8 cellular contexts compared by ENCODE assay signal in genomic region chr5:759111-759741, GRCh38. TPM values are rescaled to one million over a fixed set of nuclear protein-coding genes. Genes with fewer than 3 reads are reported as not detected.
DNase-seq lines count a peak whose midpoint lies in the region; ATAC-seq and TF ChIP-seq lines count a peak whose summit lies in the region.

No MANE protein-coding gene starts in this region.

- 63% methylated on average over 31 of the region's 33 CpGs for WGBS in right lobe of liver (ENCODE audit: insufficient coverage, low coverage, low lambda C conversion rate, missing lambda C conversion rate)

- intact Hi-C loops in right lobe of liver (cut with DNase I) (loop anchor here in 1 of 2 donors (5.0 kb wide), 1 partner anchor 88 kb away; no protein-coding TSS in a partner anchor), upper lobe of right lung (cut with DNase I) (no loop called here)

- peak overlapping the region; percentile 40 for H3K4me3 Mint-ChIP-seq in activated naive CD8-positive, alpha-beta T cell

- H3K27ac ChIP-seq in right lobe of liver, result peak overlapping the region in 1 of 3 donors; percentile 80
- H3K27ac ChIP-seq in upper lobe of right lung, result peak overlapping the region; percentile 64

- no peaks in the 10 kb centered on the region for H3K36me3 Mint-ChIP-seq in activated naive CD8-positive, alpha-beta T cell

- H3K36me3 ChIP-seq in right lobe of liver (no peaks in the 10 kb centered on the region), upper lobe of right lung (no peaks in the 10 kb centered on the region)

- peaks cover 14% of the 10 kb centered on the region for H3K4me1 Mint-ChIP-seq in activated naive CD8-positive, alpha-beta T cell (ENCODE audit: low read depth)

- no peaks in the 10 kb centered on the region for H3K9me3 Mint-ChIP-seq in activated naive CD8-positive, alpha-beta T cell (ENCODE audit: low read depth)

- TF ChIP-seq POLR2A in right lobe of liver (IDR thresholded peaks at IDR 0.05), result no peak

- DNase-seq in stimulated activated CD4-positive, alpha-beta T cell treated with anti-CD3 and anti-CD28 coated beads, Interleukin-15, amount 100 ng/mL, for 24 hours, result peak; percentile 52
- DNase-seq in stimulated activated CD4-positive, alpha-beta T cell treated with anti-CD3 and anti-CD28 coated beads, Interleukin-12 subunit alpha, Interleukin-12 subunit beta, amount 100 ng/mL, for 4 hours, result no peak
- DNase-seq in right lobe of liver, result peak in 2 of 3 donors; percentile 56 to 74
- DNase-seq in upper lobe of right lung, result peak; percentile 79
- no peak for DNase-seq in NCI-H2227 (lab: John Stamatoyannopoulos, UW; ENCODE audit: unreplicated experiment)
- DNase-seq in effector CD8-positive, alpha-beta T cell (lab: John Stamatoyannopoulos, UW), result no peak

- H3K27me3 ChIP-seq in right lobe of liver (no peaks in the 10 kb centered on the region), upper lobe of right lung (no peaks in the 10 kb centered on the region)

- ATAC-seq in right lobe of liver (peak; percentile 76 to 81 (median 80)), upper lobe of right lung (peak; percentile 67), GM19324 (IDR thresholded peaks at IDR 0.05; ENCODE audit: low FRiP score, unreplicated experiment) (no peak)

- H3K9me3 ChIP-seq in right lobe of liver (no peaks in the 10 kb centered on the region), upper lobe of right lung (no peaks in the 10 kb centered on the region)

- no peak overlapping the region for H3K27ac Mint-ChIP-seq in activated naive CD8-positive, alpha-beta T cell

- no peak for TF ChIP-seq CTCF in right lobe of liver (IDR thresholded peaks at IDR 0.05)
- TF ChIP-seq CTCF in upper lobe of right lung (IDR thresholded peaks at IDR 0.05), result no peak

- H3K27me3 Mint-ChIP-seq in activated naive CD8-positive, alpha-beta T cell, result peaks cover 1% of the 10 kb centered on the region

- H3K4me3 ChIP-seq in right lobe of liver (peak overlapping the region in 1 of 3 donors; percentile 19), upper lobe of right lung (no peak overlapping the region)

- peaks cover 0 to 12% (median 6%) of the 10 kb centered on the region in 4 donors for H3K4me1 ChIP-seq in right lobe of liver
- H3K4me1 ChIP-seq in upper lobe of right lung, result peaks cover 24% of the 10 kb centered on the region

RNA-seq across cellular contexts. Expression of gene ZDHHC11B, which starts 25.3 kb away (rescaled TPM):
- 1 to 10 TPM in 5 of 6 experiments, under 1 TPM in 1; 0.56 to 5.1 (median 2.8) TPM for total RNA-seq in right lobe of liver
- total RNA-seq in upper lobe of right lung, result 8.0 TPM

Comparison
In these comparisons a context has a peak if more than half of its experiments do, and no peak if none do; other contexts are left out.
1. DNase-seq: peak in stimulated activated CD4-positive, alpha-beta T cell treated with anti-CD3 and anti-CD28 coated beads, Interleukin-15, amount 100 ng/mL, for 24 hours (single experiment), right lobe of liver (2 of 3) and upper lobe of right lung (single experiment); none in stimulated activated CD4-positive, alpha-beta T cell treated with anti-CD3 and anti-CD28 coated beads, Interleukin-12 subunit alpha, Interleukin-12 subunit beta, amount 100 ng/mL, for 4 hours (single experiment), NCI-H2227 (single experiment) and effector CD8-positive, alpha-beta T cell (single experiment).